Comparison of ENCODE assay signal across 9 cellular contexts in the genomic region with DNA sequence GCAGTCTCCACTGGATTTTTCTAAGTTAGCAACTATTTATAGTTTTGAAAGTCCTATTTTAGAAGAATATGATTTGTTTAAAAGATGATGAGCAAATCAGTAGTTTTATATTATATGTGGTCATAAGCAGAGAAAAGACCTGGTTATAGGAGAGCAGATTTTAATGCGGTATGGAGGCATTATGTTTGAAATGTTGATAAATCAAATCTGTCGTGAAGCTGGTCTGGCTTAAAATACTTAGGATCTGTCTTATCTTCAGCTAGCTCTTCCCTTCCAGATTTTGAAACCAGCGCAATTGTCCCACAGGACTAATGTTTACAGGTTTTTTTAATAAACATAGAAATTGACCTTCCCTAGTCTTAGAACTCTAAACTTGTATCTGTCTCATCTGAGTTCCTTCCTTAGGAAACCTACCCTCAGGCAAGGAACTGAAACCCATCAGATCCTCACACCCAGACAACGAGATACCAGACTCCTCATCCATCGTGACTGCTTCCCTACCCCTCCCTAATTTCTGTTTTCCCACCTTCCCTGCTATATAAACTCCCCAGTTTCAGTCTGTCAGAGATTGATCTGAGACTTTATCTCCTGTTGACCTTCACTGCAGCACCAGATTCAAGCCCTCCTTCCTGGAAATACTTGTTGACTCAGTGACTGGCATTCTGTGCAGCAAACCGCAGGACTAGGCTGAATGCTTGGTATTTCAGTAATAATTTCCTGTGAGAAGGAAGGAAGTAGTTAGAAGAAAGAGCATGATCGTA. TPM values are rescaled to one million over a fixed set of nuclear protein-coding genes. Genes with fewer than 3 reads are reported as not detected.
DNase-seq lines count a peak whose midpoint lies in the region; ATAC-seq, FAIRE-seq and TF ChIP-seq lines count a peak whose summit lies in the region.
"Had no signal": no experiment of that assay in that cellular context is flagged by ENCODE, and none has a peak within 500 bp of the region (broad histone marks: within the 10 kb centered on the region; RNA-seq: fewer than 3 reads in every experiment).

No MANE protein-coding gene starts in this region.

- H3K4me1 ChIP-seq in PC-3 (ENCODE audit: insufficient read depth, low read length) (peaks cover 8% of the 10 kb centered on the region; the same call in 1 of the 2 replicates), neutrophil (ENCODE audit: control insufficient read depth in 1 of 2, insufficient read depth in 1 of 2, low read depth in 1 of 2, low read length in 1 of 2) (peaks cover 45 to 57% of the 10 kb centered on the region in 2 experiments), neuronal stem cell (ENCODE audit: control insufficient read depth in 2 of 2, insufficient read depth in 1 of 2, low read depth in 1 of 2, low read length in 2 of 2) (no peaks in the 10 kb centered on the region), HAP-1 (peaks cover 6% of the 10 kb centered on the region)

- no peak overlapping the region for H2BK15ac ChIP-seq in neuronal stem cell (ENCODE audit: low read length)

- no peak overlapping the region for H3K23ac ChIP-seq in neuronal stem cell (ENCODE audit: low read depth, low read length, poor library complexity)

- FAIRE-seq in D721Med (lab: Jason Lieb, UNC), result no peak

- H3F3A ChIP-seq in PC-3 (ENCODE audit: low read length, unreplicated experiment), result no peaks in the 10 kb centered on the region

- H3K9me3 ChIP-seq in PC-3 (ENCODE audit: low read length), result no peaks in the 10 kb centered on the region
- no peaks in the 10 kb centered on the region for H3K9me3 ChIP-seq in neutrophil
- H3K9me3 ChIP-seq in neuronal stem cell (replicated peaks in 1 of 2; ENCODE audit: control insufficient read depth in 2 of 2, insufficient read depth in 1 of 2, low read depth in 1 of 2, low read length in 2 of 2), result no peaks in the 10 kb centered on the region
- no peaks in the 10 kb centered on the region for H3K9me3 ChIP-seq in HAP-1
- H3K9me3 ChIP-seq: heart right ventricle had no signal

- H2BK12ac ChIP-seq in neuronal stem cell (ENCODE audit: low read length), result no peak overlapping the region

- no peak overlapping the region for H4K91ac ChIP-seq in neuronal stem cell (ENCODE audit: low read depth, low read length, poor library complexity)

- no peak overlapping the region for H3K18ac ChIP-seq in neuronal stem cell (ENCODE audit: low read length)

- ATAC-seq in PC-3, result no peak

- H3K4me3 ChIP-seq in PC-3 (ENCODE audit: low read length), result no peak overlapping the region
- H3K4me3 ChIP-seq in brain microvascular endothelial cell (ENCODE audit: low read depth, low read length), result no peak overlapping the region
- peak overlapping the region; percentile 37 to 49 for H3K4me3 ChIP-seq in neutrophil (ENCODE audit: low read depth in 1 of 2, low read length in 1 of 2)
- no peak overlapping the region for H3K4me3 ChIP-seq in neuronal stem cell (ENCODE audit: low read length in 2 of 2)
- no peak overlapping the region for H3K4me3 ChIP-seq in HAP-1
- H3K4me3 ChIP-seq: heart right ventricle had no signal

- H2AK5ac ChIP-seq in neuronal stem cell (ENCODE audit: low read depth, low read length), result no peak overlapping the region

- no peak overlapping the region for H3K4ac ChIP-seq in neuronal stem cell (ENCODE audit: low read length)

- BruUV-seq in PC-3 (replicated peaks; lab: Mats Ljungman, UMichigan), result no TSS peak

- H3K9me2 ChIP-seq in PC-3 (replicated peaks; ENCODE audit: low read length), result no peaks in the 10 kb centered on the region

- H2AFZ ChIP-seq in PC-3 (ENCODE audit: low read length) (no peak overlapping the region), neuronal stem cell (ENCODE audit: low read length) (no peak overlapping the region)

- H3K79me2 ChIP-seq in PC-3 (ENCODE audit: low read length), result no peaks in the 10 kb centered on the region

- no peak overlapping the region for H3K14ac ChIP-seq in neuronal stem cell (ENCODE audit: low read length)

- H2BK5ac ChIP-seq in neuronal stem cell (ENCODE audit: low read length), result no peak overlapping the region

- H2BK120ac ChIP-seq in neuronal stem cell (ENCODE audit: low read depth, low read length), result no peak overlapping the region

- CTCF ChIA-PET in PC-3 (lab: Charles Lee), result no interaction called here

- TF ChIP-seq CTCF in PC-3 (conservative IDR thresholded peaks at IDR 0.05; ENCODE audit: low read depth, low read length), result no peak
- no peak for TF ChIP-seq CTCF in brain microvascular endothelial cell (IDR thresholded peaks at IDR 0.05; ENCODE audit: low read depth, low read length, missing control alignments)
- TF ChIP-seq CTCF in neutrophil (IDR thresholded peaks at IDR 0.05), result no peak
- no peak for TF ChIP-seq CTCF in D721Med (IDR thresholded peaks at IDR 0.05; ENCODE audit: insufficient read depth, missing control alignments)

- H4K20me1 ChIP-seq in PC-3 (ENCODE audit: low read length), result no peaks in the 10 kb centered on the region

- DNase-seq in GM03348 (ENCODE audit: low spot score), result peak; percentile 19
- DNase-seq in PC-3, result peak; percentile 61
- peak; percentile 50 for DNase-seq in brain microvascular endothelial cell
- no peak for DNase-seq in neuronal stem cell (ENCODE audit: low spot score)
- DNase-seq in HAP-1 (ENCODE audit: low spot score in 2 of 2), result no peak
- DNase-seq in posterior vena cava (ENCODE audit: low spot score), result no peak
- no peak for DNase-seq in D721Med (ENCODE audit: insufficient read length, low spot score)
- DNase-seq: heart right ventricle had no signal

- no peaks in the 10 kb centered on the region for H3K79me1 ChIP-seq in neuronal stem cell (ENCODE audit: low read depth, low read length)

- in situ Hi-C loops in brain microvascular endothelial cell (cut with HindIII; ENCODE audit: low pct_ligation_motif_present, low sequenced_read_pairs), result no loop called here
- in situ Hi-C loops in HAP-1 (cut with MboI; ENCODE audit: low sequenced_read_pairs), result no loop called here

- H4K8ac ChIP-seq in neuronal stem cell (ENCODE audit: low read depth, low read length), result no peak overlapping the region

- no peak overlapping the region for H3K27ac ChIP-seq in PC-3 (ENCODE audit: low read length)
- no peak overlapping the region for H3K27ac ChIP-seq in brain microvascular endothelial cell
- H3K27ac ChIP-seq in neutrophil, result peak overlapping the region; percentile 77
- H3K27ac ChIP-seq in neuronal stem cell (replicated peaks; ENCODE audit: low read length), result no peak overlapping the region

- H3K9ac ChIP-seq in PC-3 (ENCODE audit: low read length), result no peak overlapping the region
- no peak overlapping the region for H3K9ac ChIP-seq in neuronal stem cell (ENCODE audit: low read depth, low read length, poor library complexity)

- POLR2A ChIA-PET in PC-3 (lab: Charles Lee; ENCODE audit: unreplicated experiment), result no interaction called here

- H3K4me2 ChIP-seq in PC-3 (ENCODE audit: low read length) (peak overlapping the region; percentile 2; the same call in 1 of the 2 replicates), neuronal stem cell (ENCODE audit: insufficient read depth, low read length, poor library complexity, severe bottlenecking) (no peak overlapping the region)

- intact Hi-C loops in PC-3 (cut with micrococcal nuclease) (no loop called here), posterior vena cava (cut with DNase I) (no loop called here)

- H3K36me3 ChIP-seq in PC-3 (ENCODE audit: low read depth, low read length) (no peaks in the 10 kb centered on the region), brain microvascular endothelial cell (replicated peaks) (no peaks in the 10 kb centered on the region), neutrophil (no peaks in the 10 kb centered on the region), neuronal stem cell (replicated peaks in 1 of 2; ENCODE audit: control insufficient read depth in 2 of 2, insufficient read depth in 2 of 2, low read length in 2 of 2) (no peaks in the 10 kb centered on the region), HAP-1 (replicated peaks) (no peaks in the 10 kb centered on the region)
- H3K36me3 ChIP-seq: heart right ventricle had no signal

- no CpG with 5 or more reads among the region's 7 CpGs for WGBS in neuronal stem cell (ENCODE audit: extremely low coverage in 2 of 2, insufficient read length in 2 of 2, insufficient replicate concordance in 1 of 2), 2 donors

- H3K27me3 ChIP-seq in PC-3 (ENCODE audit: low read length), result no peaks in the 10 kb centered on the region
- no peaks in the 10 kb centered on the region for H3K27me3 ChIP-seq in brain microvascular endothelial cell (replicated peaks)
- H3K27me3 ChIP-seq in neutrophil, result no peaks in the 10 kb centered on the region
- no peaks in the 10 kb centered on the region for H3K27me3 ChIP-seq in neuronal stem cell (ENCODE audit: control insufficient read depth in 3 of 3, insufficient read depth in 3 of 3, low read depth in 1 of 3, low read length in 3 of 3)
- H3K27me3 ChIP-seq in HAP-1 (ENCODE audit: low read depth), result no peaks in the 10 kb centered on the region; the same call in 1 of the 2 replicates
- H3K27me3 ChIP-seq: heart right ventricle had no signal

RNA-seq across cellular contexts. Expression of gene CXCL17, which starts 37.8 kb away (rescaled TPM):
- total RNA-seq in PC-3 (2014; rRNA removed), result 0.98 TPM in 1 of 2 replicates, not detected in the other
- polyA plus RNA-seq in neuronal stem cell (2013, experiment 1 of 2), result not detected
- not detected for polyA plus RNA-seq in neuronal stem cell (2013, experiment 2 of 2)
- not detected for total RNA-seq in posterior vena cava
- total RNA-seq: heart right ventricle had no signal

RNA-seq across cellular contexts. Expression of gene CEACAM1, which starts 47.8 kb away (rescaled TPM):
- 0.81 and 0.95 TPM in 2 replicates for total RNA-seq in PC-3 (2014; rRNA removed)
- 0.01 TPM for polyA plus RNA-seq in neuronal stem cell (2013, experiment 1 of 2)
- polyA plus RNA-seq in neuronal stem cell (2013, experiment 2 of 2), result 0.03 TPM
- total RNA-seq in posterior vena cava, result 1 to 10 TPM; 2.6 to 3.0 TPM

RNA-seq across cellular contexts. Expression of gene LIPE, which starts 53.3 kb away (rescaled TPM):
- 2.1 and 3.7 TPM in 2 replicates for total RNA-seq in PC-3 (2014; rRNA removed)
- 10.6 TPM for polyA plus RNA-seq in neuronal stem cell (2013, experiment 1 of 2)
- polyA plus RNA-seq in neuronal stem cell (2013, experiment 2 of 2), result 10.0 TPM
- 1 to 10 TPM; 4.4 to 6.7 TPM for total RNA-seq in posterior vena cava

Comparison
In these comparisons a context has a peak if more than half of its experiments do, and no peak if none do; other contexts are left out.
1. DNase-seq: peak in GM03348 (single experiment), PC-3 (single experiment) and brain microvascular endothelial cell (single experiment); none in neuronal stem cell (single experiment), HAP-1 (0 of 2), posterior vena cava (single experiment) and D721Med (single experiment).
2. H3K4me3 ChIP-seq: peak in neutrophil (2 of 2); none in PC-3 (single experiment), brain microvascular endothelial cell (single experiment), neuronal stem cell (0 of 2) and HAP-1 (single experiment).